Comparison of ENCODE assay signal across 9 cellular contexts in genomic region chr5:174045470-174046025, GRCh38. TPM values are rescaled to one million over a fixed set of nuclear protein-coding genes. Genes with fewer than 3 reads are reported as not detected.
DNase-seq lines count a peak whose midpoint lies in the region; ATAC-seq and TF ChIP-seq lines count a peak whose summit lies in the region.
"Had no signal": no experiment of that assay in that cellular context is flagged by ENCODE, and none has a peak within 500 bp of the region (broad histone marks: within the 10 kb centered on the region; RNA-seq: fewer than 3 reads in every experiment).

TSS of gene NSG2 (plus strand) at chr5:174045706. CDS start at chr5:174046756, 1,050 bp downstream.

- H3K4me3 ChIP-seq in WI38 (ENCODE audit: low read depth, low read length) (no peak within 1 kb of the TSS), fibroblast of the aortic adventitia (ENCODE audit: low read depth, low read length) (no peak within 1 kb of the TSS), neuronal stem cell (ENCODE audit: low read length in 2 of 2) (no peak within 1 kb of the TSS)
- no peak within 1 kb of the TSS for H3K4me3 ChIP-seq in CD8-positive, alpha-beta T cell (ENCODE audit: low read depth, low read length)

- no peak within 1 kb of the TSS for H2BK15ac ChIP-seq in neuronal stem cell (ENCODE audit: low read length)

- no peak within 1 kb of the TSS for H3K4ac ChIP-seq in neuronal stem cell (ENCODE audit: low read length)

- peaks cover 32% of the 10 kb centered on the region for H3K27me3 Mint-ChIP-seq in CD8-positive, alpha-beta T cell (ENCODE audit: low read depth)

- no peaks in the 10 kb centered on the region for H3K4me1 Mint-ChIP-seq in CD8-positive, alpha-beta T cell (ENCODE audit: low read depth)
- H3K4me1 Mint-ChIP-seq: T-cell had no signal

- TF ChIP-seq CTCF in WI38 (IDR thresholded peaks at IDR 0.05; ENCODE audit: low read depth, low read length) = peak; percentile 34; the same call in 1 of the 2 replicates
- no peak for TF ChIP-seq CTCF in fibroblast of the aortic adventitia (IDR thresholded peaks at IDR 0.05; ENCODE audit: insufficient read depth, low read length)
- TF ChIP-seq CTCF in CD8-positive, alpha-beta T cell (IDR thresholded peaks at IDR 0.05) = no peak

- no peak within 1 kb of the TSS for H2BK120ac ChIP-seq in neuronal stem cell (ENCODE audit: low read depth, low read length)

- no CpG with 5 or more reads among the region's 17 CpGs for WGBS in neuronal stem cell (ENCODE audit: extremely low coverage in 2 of 2, insufficient read length in 2 of 2, insufficient replicate concordance in 1 of 2), 2 donors

- H3K18ac ChIP-seq in neuronal stem cell (ENCODE audit: low read length) = no peak within 1 kb of the TSS

- intact Hi-C loops in CD8-positive, alpha-beta T cell (cut with DNase I, micrococcal nuclease) = no loop called here

- H2BK12ac ChIP-seq in neuronal stem cell (ENCODE audit: low read length) = no peak within 1 kb of the TSS

- H3K9me3 ChIP-seq in neuronal stem cell (replicated peaks in 1 of 2; ENCODE audit: control insufficient read depth in 2 of 2, insufficient read depth in 1 of 2, low read depth in 1 of 2, low read length in 2 of 2) = no peaks in the 10 kb centered on the region
- H3K9me3 ChIP-seq in CD8-positive, alpha-beta T cell (ENCODE audit: low read length) = no peaks in the 10 kb centered on the region

- POLR2A ChIA-PET in CD8-positive, alpha-beta T cell (lab: Charles Lee) = interaction anchor here (0.7 kb wide), 1 partner anchor 48 kb away, joined by 3 read pairs; no protein-coding TSS in a partner anchor

- no peak within 1 kb of the TSS for H4K91ac ChIP-seq in neuronal stem cell (ENCODE audit: low read depth, low read length, poor library complexity)

- no peak within 1 kb of the TSS for H3K14ac ChIP-seq in neuronal stem cell (ENCODE audit: low read length)

- H4K8ac ChIP-seq in neuronal stem cell (ENCODE audit: low read depth, low read length) = no peak within 1 kb of the TSS

- H3K4me3 Mint-ChIP-seq in CD8-positive, alpha-beta T cell = no peak within 1 kb of the TSS
- H3K4me3 Mint-ChIP-seq: T-cell had no signal

- no peak within 1 kb of the TSS for H3K27ac ChIP-seq in neuronal stem cell (replicated peaks; ENCODE audit: low read length)
- H3K27ac ChIP-seq in CD8-positive, alpha-beta T cell (ENCODE audit: low read depth, low read length) = no peak within 1 kb of the TSS

- no peak within 1 kb of the TSS for H2BK5ac ChIP-seq in neuronal stem cell (ENCODE audit: low read length)

- H3K9ac ChIP-seq in neuronal stem cell (ENCODE audit: low read depth, low read length, poor library complexity) = no peak within 1 kb of the TSS

- no peaks in the 10 kb centered on the region for H3K36me3 Mint-ChIP-seq in CD8-positive, alpha-beta T cell
- H3K36me3 Mint-ChIP-seq: T-cell had no signal

- no peaks in the 10 kb centered on the region for H3K4me1 ChIP-seq in neuronal stem cell (ENCODE audit: control insufficient read depth in 2 of 2, insufficient read depth in 1 of 2, low read depth in 1 of 2, low read length in 2 of 2)
- H3K4me1 ChIP-seq in CD8-positive, alpha-beta T cell (ENCODE audit: insufficient read depth, low read length) = no peaks in the 10 kb centered on the region

- H3K4me2 ChIP-seq in neuronal stem cell (ENCODE audit: insufficient read depth, low read length, poor library complexity, severe bottlenecking) = no peak within 1 kb of the TSS

- H3K27me3 ChIP-seq in neuronal stem cell (ENCODE audit: control insufficient read depth in 3 of 3, insufficient read depth in 3 of 3, low read depth in 1 of 3, low read length in 3 of 3) = peaks cover 0 to 2% (median 0%) of the 10 kb centered on the region in 3 experiments
- no peaks in the 10 kb centered on the region for H3K27me3 ChIP-seq in CD8-positive, alpha-beta T cell (ENCODE audit: insufficient read depth, low read length)

- H3K27ac Mint-ChIP-seq in CD8-positive, alpha-beta T cell = no peak within 1 kb of the TSS
- H3K27ac Mint-ChIP-seq: T-cell had no signal

- DNase-seq in CD1c-positive myeloid dendritic cell (ENCODE audit: extremely low spot score) (peak; percentile 37), GM19238 (ENCODE audit: insufficient read length, low spot score) (peak; percentile 52), NCI-H2196 treated with DMSO at 0.1 percent for 48 hours (lab: John Stamatoyannopoulos, UW; ENCODE audit: unreplicated experiment) (peak; percentile 89), fibroblast of the aortic adventitia (ENCODE audit: low read depth) (peak; percentile 52), neuronal stem cell (ENCODE audit: low spot score) (peak; percentile 90)
- no peak for DNase-seq in CD8-positive, alpha-beta T cell

- CTCF ChIA-PET in CD8-positive, alpha-beta T cell (lab: Charles Lee) = no interaction called here

- no peaks in the 10 kb centered on the region for H3K9me3 Mint-ChIP-seq in CD8-positive, alpha-beta T cell

- H2AFZ ChIP-seq in neuronal stem cell (ENCODE audit: low read length) = no peak within 1 kb of the TSS

- H3K79me1 ChIP-seq in neuronal stem cell (ENCODE audit: low read depth, low read length) = no peaks in the 10 kb centered on the region

- ATAC-seq in HG03175 (IDR thresholded peaks at IDR 0.05; ENCODE audit: unreplicated experiment) = peak; percentile 84
- no peak for ATAC-seq in CD8-positive, alpha-beta T cell
- ATAC-seq: T-cell had no signal

- no peaks in the 10 kb centered on the region for H3K36me3 ChIP-seq in neuronal stem cell (replicated peaks in 1 of 2; ENCODE audit: control insufficient read depth in 2 of 2, insufficient read depth in 2 of 2, low read length in 2 of 2)
- H3K36me3 ChIP-seq in CD8-positive, alpha-beta T cell (ENCODE audit: insufficient read depth, low read length) = no peaks in the 10 kb centered on the region

- no peak within 1 kb of the TSS for H2AK5ac ChIP-seq in neuronal stem cell (ENCODE audit: low read depth, low read length)

- H3K23ac ChIP-seq in neuronal stem cell (ENCODE audit: low read depth, low read length, poor library complexity) = no peak within 1 kb of the TSS

RNA-seq across cellular contexts. Expression of gene NSG2, which starts in this region (rescaled TPM):
- total RNA-seq in fibroblast of the aortic adventitia (ENCODE audit: low replicate concordance) = not detected in 2 replicates
- polyA plus RNA-seq in neuronal stem cell (2013, experiment 1 of 2) = 0.42 TPM
- 0.37 TPM for polyA plus RNA-seq in neuronal stem cell (2013, experiment 2 of 2)
- total RNA-seq in CD8-positive, alpha-beta T cell = not detected
- total RNA-seq: T-cell had no signal

Comparison
In these comparisons a context has a peak if more than half of its experiments do, and no peak if none do; other contexts are left out.
1. Peak in DNase-seq in fibroblast of the aortic adventitia; RNA of the gene not detected or under 1 TPM.
2. DNase-seq: peak in CD1c-positive myeloid dendritic cell (single experiment), GM19238 (single experiment), NCI-H2196 treated with DMSO at 0.1 percent for 48 hours (single experiment) and neuronal stem cell (single experiment); none in CD8-positive, alpha-beta T cell (0 of 7).